Comparison of ENCODE assay signal across 19 cellular contexts in the genomic region with DNA sequence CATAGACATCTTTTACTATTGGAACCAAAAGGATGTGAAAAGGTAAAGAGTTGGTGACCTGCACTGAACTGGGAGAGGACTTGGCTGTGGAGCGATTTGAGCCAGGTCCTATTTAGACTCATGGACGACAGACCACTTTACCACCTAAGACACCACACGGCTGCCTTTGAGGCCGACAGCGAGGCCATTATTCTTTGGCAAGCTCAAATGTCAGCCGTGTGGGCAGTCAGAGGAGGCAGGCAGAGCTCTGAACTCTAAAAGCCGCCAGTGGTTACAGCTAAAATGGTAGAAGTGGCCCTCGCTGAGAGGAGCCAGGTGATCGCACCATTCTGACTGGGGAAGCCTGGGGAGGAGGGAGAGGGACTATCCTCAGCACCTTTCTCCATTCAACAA. TPM values are rescaled to one million over a fixed set of nuclear protein-coding genes. Genes with fewer than 3 reads are reported as not detected.
DNase-seq lines count a peak whose midpoint lies in the region; ATAC-seq and TF ChIP-seq lines count a peak whose summit lies in the region.
"Had no signal": no experiment of that assay in that cellular context is flagged by ENCODE, and none has a peak within 500 bp of the region (broad histone marks: within the 10 kb centered on the region; RNA-seq: fewer than 3 reads in every experiment).

No MANE protein-coding gene starts in this region.

- intact Hi-C loops in transverse colon (cut with DNase I; ENCODE audit: low total_unique reads): no loop called here

- no peak overlapping the region for H3K27ac Mint-ChIP-seq in T-cell
- H3K27ac Mint-ChIP-seq: activated CD4-positive, alpha-beta T cell treated with anti-CD3 and anti-CD28 coated beads, Interleukin-2, amount 10 ng/mL, durations not matched to agents 7 days and 5 days; activated naive CD8-positive, alpha-beta T cell treated with anti-CD3 and anti-CD28 coated beads for 36 hours; activated T-helper 17 cell treated with anti-CD3 and anti-CD28 coated beads, Interleukin-2, amount 50 U/mL, for 72 hours; CD8-positive, alpha-beta T cell; immature natural killer cell had no signal

- POLR2A ChIA-PET in T-cell (lab: Charles Lee): no interaction called here

- no peak for TF ChIP-seq POLR2A in gastroesophageal sphincter (IDR thresholded peaks at IDR 0.05)
- no peak for TF ChIP-seq POLR2A in transverse colon (IDR thresholded peaks at IDR 0.05)

- no peaks in the 10 kb centered on the region for H3K9me3 ChIP-seq in gastroesophageal sphincter
- no peaks in the 10 kb centered on the region for H3K9me3 ChIP-seq in transverse colon
- H3K9me3 ChIP-seq: heart left ventricle had no signal

- TF ChIP-seq CTCF in gastroesophageal sphincter (IDR thresholded peaks at IDR 0.05): no peak
- TF ChIP-seq CTCF in transverse colon (IDR thresholded peaks at IDR 0.05): no peak

- TF ChIP-seq EP300 in gastroesophageal sphincter (IDR thresholded peaks at IDR 0.05) (no peak), transverse colon (IDR thresholded peaks at IDR 0.05; ENCODE audit: low read depth) (no peak)

- in situ Hi-C loops in transverse colon (cut with MboI; ENCODE audit: low pct_ligation_motif_present in 1 of 4, low pct_unique_long_range_greater_than_20kb in 1 of 4, low sequenced_read_pairs in 3 of 4): no loop called here

- H3K4me3 ChIP-seq in gastroesophageal sphincter (no peak overlapping the region), transverse colon (no peak overlapping the region)
- H3K4me3 ChIP-seq: heart left ventricle had no signal

- CTCF ChIA-PET in T-cell (lab: Charles Lee): no interaction called here

- H3K4me1 ChIP-seq in gastroesophageal sphincter (peaks cover 14 to 99% (median 83%) of the 10 kb centered on the region in 3 donors), transverse colon (peaks cover 4 to 68% (median 25%) of the 10 kb centered on the region in 4 donors)

- H3K27me3 ChIP-seq in gastroesophageal sphincter (no peaks in the 10 kb centered on the region), transverse colon (no peaks in the 10 kb centered on the region)
- H3K27me3 ChIP-seq: heart left ventricle had no signal

- peaks cover 0 to 6% (median 3%) of the 10 kb centered on the region in 3 donors for H3K4me1 Mint-ChIP-seq in T-cell
- H3K4me1 Mint-ChIP-seq: activated T-helper 17 cell treated with anti-CD3 and anti-CD28 coated beads, Interleukin-2, amount 50 U/mL, for 72 hours had no signal

- H3K36me3 Mint-ChIP-seq in T-cell: no peaks in the 10 kb centered on the region
- H3K36me3 Mint-ChIP-seq: activated naive CD8-positive, alpha-beta T cell treated with anti-CD3 and anti-CD28 coated beads for 36 hours; CD8-positive, alpha-beta T cell; immature natural killer cell had no signal

- DNase-seq in H4 (ENCODE audit: low spot score): peak; percentile 47
- DNase-seq in NCI-H345 (lab: John Stamatoyannopoulos, UW): peak; percentile 15
- no peak for DNase-seq in transverse colon
- DNase-seq in T-cell: no peak
- DNase-seq in RKO (ENCODE audit: low spot score): no peak
- DNase-seq: activated CD4-positive, alpha-beta T cell treated with anti-CD3 and anti-CD28 coated beads, Interleukin-2, amount 10 ng/mL, durations not matched to agents 7 days and 5 days; activated naive CD8-positive, alpha-beta T cell treated with anti-CD3 and anti-CD28 coated beads for 36 hours; CD8-positive, alpha-beta T cell; effector CD4-positive, alpha-beta T cell; GOT3; heart left ventricle; immature natural killer cell; left ventricle myocardium superior; NCI-H1436 treated with DMSO at 0.1 percent for 48 hours had no signal

- peak overlapping the region; percentile 45 to 89 (median 84) for H3K27ac ChIP-seq in gastroesophageal sphincter
- H3K27ac ChIP-seq in transverse colon: peak overlapping the region; percentile 69 to 73 (median 71)
- H3K27ac ChIP-seq: heart left ventricle had no signal

- H3K4me3 Mint-ChIP-seq in T-cell: no peak overlapping the region
- H3K4me3 Mint-ChIP-seq: activated CD4-positive, alpha-beta T cell treated with anti-CD3 and anti-CD28 coated beads, Interleukin-2, amount 10 ng/mL, durations not matched to agents 7 days and 5 days; activated naive CD8-positive, alpha-beta T cell treated with anti-CD3 and anti-CD28 coated beads for 36 hours; activated T-helper 17 cell treated with anti-CD3 and anti-CD28 coated beads, Interleukin-2, amount 50 U/mL, for 72 hours; CD8-positive, alpha-beta T cell; immature natural killer cell had no signal

- 60 to 78% methylated on average over 3 to 5 of the region's 9 CpGs for WGBS in gastroesophageal sphincter (ENCODE audit: low coverage in 1 of 2), 2 donors
- 76% methylated on average over 9 of the region's 9 CpGs; no CpG with 5 or more reads in 1 of the 2 donors for WGBS in transverse colon (ENCODE audit: low coverage in 1 of 2), 2 donors

- no peaks in the 10 kb centered on the region for H3K9me3 Mint-ChIP-seq in T-cell
- H3K9me3 Mint-ChIP-seq: activated CD4-positive, alpha-beta T cell treated with anti-CD3 and anti-CD28 coated beads, Interleukin-2, amount 10 ng/mL, durations not matched to agents 7 days and 5 days; activated naive CD8-positive, alpha-beta T cell treated with anti-CD3 and anti-CD28 coated beads for 36 hours; activated T-helper 17 cell treated with anti-CD3 and anti-CD28 coated beads, Interleukin-2, amount 50 U/mL, for 72 hours; CD8-positive, alpha-beta T cell; immature natural killer cell had no signal

- peaks cover 0 to 2% of the 10 kb centered on the region in 2 donors for H3K27me3 Mint-ChIP-seq in T-cell
- H3K27me3 Mint-ChIP-seq: activated CD4-positive, alpha-beta T cell treated with anti-CD3 and anti-CD28 coated beads, Interleukin-2, amount 10 ng/mL, durations not matched to agents 7 days and 5 days; activated naive CD8-positive, alpha-beta T cell treated with anti-CD3 and anti-CD28 coated beads for 36 hours; activated T-helper 17 cell treated with anti-CD3 and anti-CD28 coated beads, Interleukin-2, amount 50 U/mL, for 72 hours had no signal

- ATAC-seq in gastroesophageal sphincter (no peak), HG03045 (IDR thresholded peaks at IDR 0.05; ENCODE audit: unreplicated experiment) (no peak), T-cell (replicated peaks in 1 of 4) (no peak)
- ATAC-seq: activated T-helper 17 cell treated with anti-CD3 and anti-CD28 coated beads, Interleukin-2, amount 50 U/mL, for 72 hours; CD8-positive, alpha-beta T cell; heart left ventricle; left ventricle myocardium superior; Right ventricle myocardium inferior had no signal

- no peaks in the 10 kb centered on the region for H3K36me3 ChIP-seq in gastroesophageal sphincter
- no peaks in the 10 kb centered on the region for H3K36me3 ChIP-seq in transverse colon
- H3K36me3 ChIP-seq: heart left ventricle had no signal

RNA-seq across cellular contexts. Expression of a gene that starts 50.5 kb away (rescaled TPM):
- 0.02 and 0.04 TPM in 2 replicates for total RNA-seq in H4 (2014; rRNA removed; shearing (Covaris generic))
- total RNA-seq in gastroesophageal sphincter: 100 to 1,000 TPM in 2 of 4 donors, 10 to 100 TPM in 2; 37.3 to 107 (median 75.9) TPM
- 1 to 10 TPM in 3 of 4 donors, under 1 TPM in 1; 0.68 to 6.4 (median 1.7) TPM for total RNA-seq in transverse colon
- total RNA-seq in T-cell: under 1 TPM in 2 of 5 donors, not detected in 3; 0.03 to 0.10 TPM
- total RNA-seq: activated CD4-positive, alpha-beta T cell treated with anti-CD3 and anti-CD28 coated beads, Interleukin-2, amount 10 ng/mL, durations not matched to agents 7 days and 5 days; activated T-helper 17 cell treated with anti-CD3 and anti-CD28 coated beads, Interleukin-2, amount 50 U/mL, for 72 hours; CD8-positive, alpha-beta T cell; MCF 10A had no signal

Comparison
In these comparisons a context has a peak if more than half of its experiments do, and no peak if none do; other contexts are left out.
1. DNase-seq: peak in H4 (single experiment) and NCI-H345 (single experiment); none in transverse colon (single experiment), T-cell (0 of 34) and RKO (single experiment).
2. RNA of a gene that starts 50.5 kb away (total RNA-seq): 37.3 to 107 TPM in gastroesophageal sphincter; 0.68 to 6.4 TPM in transverse colon, 0.02 to 0.04 TPM in H4 and 0.03 to 0.10 TPM in T-cell; every median in the first group is over 4 times any median in the second.